In genomic region chr10:52729259-52730104, GRCh38 we compare ENCODE assay signal across 9 cellular contexts. TPM values are rescaled to one million over a fixed set of nuclear protein-coding genes. Genes with fewer than 3 reads are reported as not detected.
DNase-seq lines count a peak whose midpoint lies in the region; ATAC-seq and TF ChIP-seq lines count a peak whose summit lies in the region.
"Had no signal": no experiment of that assay in that cellular context is flagged by ENCODE, and none has a peak within 500 bp of the region (broad histone marks: within the 10 kb centered on the region; RNA-seq: fewer than 3 reads in every experiment).

No MANE protein-coding gene starts in this region.

- H3K9me3 Mint-ChIP-seq in activated CD8-positive, alpha-beta T cell treated with anti-CD3 and anti-CD28 coated beads for 36 hours, result no peaks in the 10 kb centered on the region
- H3K9me3 Mint-ChIP-seq in activated CD8-positive, alpha-beta T cell treated with anti-CD3 and anti-CD28 coated beads, Interleukin-2, amount 10 ng/mL, durations not matched to agents 7 days and 5 days (ENCODE audit: insufficient read depth), result no peaks in the 10 kb centered on the region

- intact Hi-C loops in activated CD8-positive, alpha-beta T cell treated with anti-CD3 and anti-CD28 coated beads for 36 hours (cut with micrococcal nuclease), result loop anchor here (5.0 kb wide), 1 partner anchor 87 kb away; no protein-coding TSS in a partner anchor

- no peak for DNase-seq in activated CD8-positive, alpha-beta T cell treated with anti-CD3 and anti-CD28 coated beads for 36 hours
- no peak for DNase-seq in activated CD8-positive, alpha-beta T cell treated with anti-CD3 and anti-CD28 coated beads, Interleukin-2, amount 10 ng/mL, durations not matched to agents 7 days and 5 days
- DNase-seq in LHCN-M2 (ENCODE audit: low read depth), result peak; percentile 40
- peak; percentile 9 for DNase-seq in astrocyte of the cerebellum (ENCODE audit: low read depth)
- peak; percentile 23 for DNase-seq in kidney tubule cell (ENCODE audit: low spot score)
- no peak for DNase-seq in NCI-H524 treated with DMSO at 0.1 percent for 48 hours (lab: John Stamatoyannopoulos, UW)
- no peak for DNase-seq in C1 segment of cervical spinal cord (lab: John Stamatoyannopoulos, UW)

- in situ Hi-C loops in astrocyte of the cerebellum (cut with HindIII; ENCODE audit: low sequenced_read_pairs), result no loop called here

- H3K27me3 Mint-ChIP-seq in activated CD8-positive, alpha-beta T cell treated with anti-CD3 and anti-CD28 coated beads for 36 hours, result no peaks in the 10 kb centered on the region
- no peaks in the 10 kb centered on the region for H3K27me3 Mint-ChIP-seq in activated CD8-positive, alpha-beta T cell treated with anti-CD3 and anti-CD28 coated beads, Interleukin-2, amount 10 ng/mL, durations not matched to agents 7 days and 5 days (ENCODE audit: low read depth)
- H3K27me3 Mint-ChIP-seq: activated naive CD4-positive, alpha-beta T cell treated with anti-CD3 and anti-CD28 coated beads, Interleukin-2, amount 50 U/mL, for 24 hours had no signal

- no peak overlapping the region for H3K4me3 Mint-ChIP-seq in activated CD8-positive, alpha-beta T cell treated with anti-CD3 and anti-CD28 coated beads for 36 hours
- H3K4me3 Mint-ChIP-seq in activated CD8-positive, alpha-beta T cell treated with anti-CD3 and anti-CD28 coated beads, Interleukin-2, amount 10 ng/mL, durations not matched to agents 7 days and 5 days, result no peak overlapping the region
- H3K4me3 Mint-ChIP-seq: activated naive CD4-positive, alpha-beta T cell treated with anti-CD3 and anti-CD28 coated beads, Interleukin-2, amount 50 U/mL, for 24 hours had no signal

- ATAC-seq in activated CD8-positive, alpha-beta T cell treated with anti-CD3 and anti-CD28 coated beads for 36 hours, result no peak
- ATAC-seq in activated CD8-positive, alpha-beta T cell treated with anti-CD3 and anti-CD28 coated beads, Interleukin-2, amount 10 ng/mL, durations not matched to agents 7 days and 5 days, result no peak
- no peak for ATAC-seq in HG02623 (IDR thresholded peaks at IDR 0.05; ENCODE audit: unreplicated experiment)

- CTCF ChIA-PET in activated CD8-positive, alpha-beta T cell treated with anti-CD3 and anti-CD28 coated beads for 36 hours (lab: Charles Lee), result interaction anchor here (0.8 to 1.8 kb wide), 4 partner anchors 11 to 85 kb away, joined by 4 to 6 read pairs (median 4); no protein-coding TSS in a partner anchor
- CTCF ChIA-PET in activated CD8-positive, alpha-beta T cell treated with anti-CD3 and anti-CD28 coated beads, Interleukin-2, amount 10 ng/mL, durations not matched to agents 7 days and 5 days (lab: Charles Lee), result interaction anchor here (0.7 to 1.0 kb wide), 2 partner anchors 84 to 140 kb away, joined by 3 to 5 read pairs; no protein-coding TSS in a partner anchor

- POLR2A ChIA-PET in activated CD8-positive, alpha-beta T cell treated with anti-CD3 and anti-CD28 coated beads for 36 hours (lab: Charles Lee), result no interaction called here
- POLR2A ChIA-PET in activated CD8-positive, alpha-beta T cell treated with anti-CD3 and anti-CD28 coated beads, Interleukin-2, amount 10 ng/mL, durations not matched to agents 7 days and 5 days (lab: Charles Lee), result no interaction called here

- no peaks in the 10 kb centered on the region for H3K36me3 Mint-ChIP-seq in activated CD8-positive, alpha-beta T cell treated with anti-CD3 and anti-CD28 coated beads for 36 hours (ENCODE audit: low read depth)
- H3K36me3 Mint-ChIP-seq in activated CD8-positive, alpha-beta T cell treated with anti-CD3 and anti-CD28 coated beads, Interleukin-2, amount 10 ng/mL, durations not matched to agents 7 days and 5 days (ENCODE audit: low read depth), result no peaks in the 10 kb centered on the region
- H3K36me3 Mint-ChIP-seq: activated naive CD4-positive, alpha-beta T cell treated with anti-CD3 and anti-CD28 coated beads, Interleukin-2, amount 50 U/mL, for 24 hours had no signal

- H3K4me1 Mint-ChIP-seq in activated CD8-positive, alpha-beta T cell treated with anti-CD3 and anti-CD28 coated beads for 36 hours (ENCODE audit: low read depth), result no peaks in the 10 kb centered on the region
- no peaks in the 10 kb centered on the region for H3K4me1 Mint-ChIP-seq in activated CD8-positive, alpha-beta T cell treated with anti-CD3 and anti-CD28 coated beads, Interleukin-2, amount 10 ng/mL, durations not matched to agents 7 days and 5 days (ENCODE audit: low read depth)
- H3K4me1 Mint-ChIP-seq: activated naive CD4-positive, alpha-beta T cell treated with anti-CD3 and anti-CD28 coated beads, Interleukin-2, amount 50 U/mL, for 24 hours had no signal

- H3K4me3 ChIP-seq in astrocyte of the cerebellum (ENCODE audit: low read depth, low read length), result no peak overlapping the region

- H3K27ac Mint-ChIP-seq in activated CD8-positive, alpha-beta T cell treated with anti-CD3 and anti-CD28 coated beads for 36 hours, result no peak overlapping the region
- H3K27ac Mint-ChIP-seq in activated CD8-positive, alpha-beta T cell treated with anti-CD3 and anti-CD28 coated beads, Interleukin-2, amount 10 ng/mL, durations not matched to agents 7 days and 5 days, result no peak overlapping the region
- H3K27ac Mint-ChIP-seq: activated naive CD4-positive, alpha-beta T cell treated with anti-CD3 and anti-CD28 coated beads, Interleukin-2, amount 50 U/mL, for 24 hours had no signal

- TF ChIP-seq CTCF in activated CD8-positive, alpha-beta T cell treated with anti-CD3 and anti-CD28 coated beads for 36 hours (IDR thresholded peaks at IDR 0.05), result peak; percentile 36
- peak; percentile 31 for TF ChIP-seq CTCF in astrocyte of the cerebellum (IDR thresholded peaks at IDR 0.05; ENCODE audit: low read depth, low read length, missing control alignments)

RNA-seq across cellular contexts. Expression of gene MBL2, which starts 43.1 kb away (rescaled TPM):
- not detected for total RNA-seq in activated CD8-positive, alpha-beta T cell treated with anti-CD3 and anti-CD28 coated beads for 36 hours
- not detected for total RNA-seq in activated CD8-positive, alpha-beta T cell treated with anti-CD3 and anti-CD28 coated beads, Interleukin-2, amount 10 ng/mL, durations not matched to agents 7 days and 5 days
- not detected in 2 replicates for total RNA-seq in LHCN-M2 (2014; rRNA removed)
- not detected for polyA plus RNA-seq in LHCN-M2 (2012)

Comparison
In these comparisons a context has a peak if more than half of its experiments do, and no peak if none do; other contexts are left out.
1. DNase-seq: peak in LHCN-M2 (single experiment), astrocyte of the cerebellum (single experiment) and kidney tubule cell (single experiment); none in activated CD8-positive, alpha-beta T cell treated with anti-CD3 and anti-CD28 coated beads for 36 hours (single experiment), activated CD8-positive, alpha-beta T cell treated with anti-CD3 and anti-CD28 coated beads, Interleukin-2, amount 10 ng/mL, durations not matched to agents 7 days and 5 days (single experiment), NCI-H524 treated with DMSO at 0.1 percent for 48 hours (single experiment) and C1 segment of cervical spinal cord (0 of 14).